Comparison of ENCODE assay signal across 30 cellular contexts in genomic region chr6:142412241-142412640, GRCh38.
DNase-seq lines count a peak whose midpoint lies in the region; ATAC-seq, FAIRE-seq and TF ChIP-seq lines count a peak whose summit lies in the region.
"Had no signal": no experiment of that assay in that cellular context is flagged by ENCODE, and none has a peak within 500 bp of the region (broad histone marks: within the 10 kb centered on the region; RNA-seq: fewer than 3 reads in every experiment).

No MANE protein-coding gene starts in this region.

- TF ChIP-seq POLR2A in HepG2 (IDR thresholded peaks at IDR 0.05; ENCODE audit: insufficient read depth in 1 of 2, low read depth in 2 of 2, low read length in 2 of 2) (no peak), right lobe of liver (IDR thresholded peaks at IDR 0.05) (no peak)

- H3K9ac ChIP-seq in HepG2 (ENCODE audit: insufficient read depth, low read depth, low read length) (no peak overlapping the region), mesenchymal stem cell (ENCODE audit: low read length) (no peak overlapping the region)

- no peak overlapping the region for H4K91ac ChIP-seq in mesenchymal stem cell (ENCODE audit: low read length)

- in situ Hi-C loops in HepG2 (cut with HindIII; ENCODE audit: extremely low pct_ligation_motif_present, low pct_unique_long_range_greater_than_20kb) = no loop called here
- in situ Hi-C loops in GM13977 (cut with MboI; ENCODE audit: low pct_unique_long_range_greater_than_20kb, low sequenced_read_pairs, unreplicated experiment) = no loop called here

- POLR2A ChIA-PET in HepG2 (lab: Yijun Ruan, JAX) = no interaction called here

- DNase-seq in HepG2 (ENCODE audit: low spot score) (no peak), right lobe of liver (no peak), SJSA1 (ENCODE audit: low read depth in 1 of 2, low spot score in 2 of 2) (peak in 1 of 2 experiments; percentile 48), mesenchymal stem cell (no peak), Right ventricle myocardium superior (no peak), GM13977 (ENCODE audit: low spot score) (no peak)
- DNase-seq in activated naive CD4-positive, alpha-beta T cell treated with anti-CD3 and anti-CD28 coated beads, Interleukin-2, amount 50 U/mL, for 72 hours (ENCODE audit: low spot score in 2 of 2) = no peak
- DNase-seq: activated CD4-positive, alpha-beta memory T cell treated with anti-CD3 and anti-CD28 coated beads for 36 hours; activated CD4-positive, alpha-beta T cell treated with anti-CD3 and anti-CD28 coated beads for 1 hour; activated naive CD4-positive, alpha-beta T cell; activated T-cell treated with anti-CD3 and anti-CD28 coated beads, Interleukin-2, amount 50 U/mL, for 72 hours; CD4-positive, alpha-beta T cell; central memory CD4-positive, alpha-beta T cell; cortex of kidney; DND-41; effector memory CD8-positive, alpha-beta T cell; foreskin fibroblast; GF-D8; head of caudate nucleus; left lung; NCI-H146; NCI-H774; upper lobe of left lung had no signal

- peak overlapping the region; percentile 94 for H2AK5ac ChIP-seq in mesenchymal stem cell (ENCODE audit: low read length, severe bottlenecking)

- TF ChIP-seq CTCF in HepG2 (CRISPR knock-in tag; IDR thresholded peaks at IDR 0.05) (no peak), right lobe of liver (IDR thresholded peaks at IDR 0.05) (no peak), GM13977 (IDR thresholded peaks at IDR 0.05; ENCODE audit: extremely low read depth, insufficient read depth, missing control alignments) (no peak)

- H3K14ac ChIP-seq in mesenchymal stem cell (ENCODE audit: low read length in 2 of 2) = no peak overlapping the region

- no peak for TF ChIP-seq RAD21 in HepG2 (CRISPR knock-in tag; IDR thresholded peaks at IDR 0.05)

- H3K4ac ChIP-seq in mesenchymal stem cell (ENCODE audit: low read depth in 1 of 2, low read length in 2 of 2) = no peak overlapping the region

- WGBS in HepG2 (ENCODE audit: low lambda C conversion rate) = 99% methylated on average over 2 of the region's 2 CpGs
- 69% methylated on average over 2 of the region's 2 CpGs for WGBS in right lobe of liver (ENCODE audit: insufficient coverage, low coverage, low lambda C conversion rate, missing lambda C conversion rate)
- 38% methylated on average over 2 of the region's 2 CpGs for WGBS in mesenchymal stem cell

- H3K36me3 ChIP-seq in HepG2 (replicated peaks in 1 of 2; ENCODE audit: control insufficient read depth in 1 of 2, insufficient read depth in 2 of 2, low read length in 2 of 2) (peaks cover 35 to 95% of the 10 kb centered on the region in 2 experiments), right lobe of liver (peaks cover 0 to 60% (median 23%) of the 10 kb centered on the region in 4 donors), SJSA1 (no peaks in the 10 kb centered on the region), mesenchymal stem cell (ENCODE audit: control insufficient read depth in 1 of 2, insufficient read depth in 2 of 2, low read depth in 1 of 2, low read length in 2 of 2) (no peaks in the 10 kb centered on the region)
- H3K36me3 ChIP-seq: left lung, neutrophil had no signal

- no peak overlapping the region for H3K23ac ChIP-seq in mesenchymal stem cell (ENCODE audit: low read length in 2 of 2)

- no peak overlapping the region for H4K8ac ChIP-seq in mesenchymal stem cell (ENCODE audit: low read length)

- peaks cover 0 to 5% of the 10 kb centered on the region in 2 donors for H3K36me3 Mint-ChIP-seq in activated naive CD4-positive, alpha-beta T cell treated with anti-CD3 and anti-CD28 coated beads, Interleukin-2, amount 50 U/mL, for 72 hours
- H3K36me3 Mint-ChIP-seq: activated CD4-positive, alpha-beta memory T cell treated with anti-CD3 and anti-CD28 coated beads for 36 hours; stimulated activated memory B cell treated with anti-CD40 and anti-IgM and Interleukin-4, amounts not matched to agents 10 μg/mL and 1 μg/mL and 100 μg/mL, for 72 hours had no signal

- no peak for TF ChIP-seq EP300 in HepG2 (IDR thresholded peaks at IDR 0.05; ENCODE audit: low read depth in 2 of 2, low read length in 2 of 2)
- no peak for TF ChIP-seq EP300 in HepG2 (CRISPR knock-in tag; IDR thresholded peaks at IDR 0.05; ENCODE audit: borderline replicate concordance)

- H3K4me2 ChIP-seq in HepG2 (ENCODE audit: low read depth, low read length) (no peak overlapping the region), mesenchymal stem cell (ENCODE audit: low read length, poor library complexity, severe bottlenecking) (no peak overlapping the region)

- no peaks in the 10 kb centered on the region for H3K79me1 ChIP-seq in mesenchymal stem cell (replicated peaks; ENCODE audit: low read length, poor library complexity, severe bottlenecking)

- H2BK120ac ChIP-seq in mesenchymal stem cell (ENCODE audit: low read depth, low read length) = no peak overlapping the region

- no peak overlapping the region for H3K27ac Mint-ChIP-seq in activated naive CD4-positive, alpha-beta T cell treated with anti-CD3 and anti-CD28 coated beads, Interleukin-2, amount 50 U/mL, for 72 hours
- H3K27ac Mint-ChIP-seq: activated CD4-positive, alpha-beta memory T cell treated with anti-CD3 and anti-CD28 coated beads for 36 hours; activated T-cell treated with anti-CD3 and anti-CD28 coated beads, Interleukin-2, amount 50 U/mL, for 72 hours; CD4-positive, alpha-beta T cell; effector memory CD8-positive, alpha-beta T cell; stimulated activated memory B cell treated with anti-CD40 and anti-IgM and Interleukin-4, amounts not matched to agents 10 μg/mL and 1 μg/mL and 100 μg/mL, for 72 hours had no signal

- intact Hi-C loops in HepG2 (cut with micrococcal nuclease; ENCODE audit: unreplicated experiment) = no loop called here
- intact Hi-C loops in right lobe of liver (cut with DNase I) = no loop called here
- intact Hi-C loops in Right ventricle myocardium superior (cut with DNase I) = no loop called here

- no peak for FAIRE-seq in HepG2 (lab: Jason Lieb, UNC)
- FAIRE-seq: islet of Langerhans had no signal

- no peak overlapping the region for H3K27ac ChIP-seq in HepG2 (ENCODE audit: extremely low read length, insufficient read depth, low read length)
- no peak overlapping the region for H3K27ac ChIP-seq in right lobe of liver
- H3K27ac ChIP-seq in SJSA1 = peak overlapping the region; percentile 97
- H3K27ac ChIP-seq in mesenchymal stem cell (ENCODE audit: low read length, poor library complexity, severe bottlenecking) = peak overlapping the region; percentile 62
- H3K27ac ChIP-seq: HL-60, left lung, neutrophil, RWPE1, upper lobe of left lung had no signal

- no peaks in the 10 kb centered on the region for H3K27me3 ChIP-seq in HepG2 (ENCODE audit: control insufficient read depth in 1 of 2, insufficient read depth in 2 of 2, low read length in 2 of 2)
- no peaks in the 10 kb centered on the region for H3K27me3 ChIP-seq in right lobe of liver
- H3K27me3 ChIP-seq in SJSA1 (replicated peaks) = no peaks in the 10 kb centered on the region
- no peaks in the 10 kb centered on the region for H3K27me3 ChIP-seq in mesenchymal stem cell (ENCODE audit: control insufficient read depth in 1 of 2, insufficient read depth in 1 of 2, low read length in 2 of 2)
- H3K27me3 ChIP-seq: left lung, neutrophil, upper lobe of left lung had no signal

- no peak overlapping the region for H2BK15ac ChIP-seq in mesenchymal stem cell (ENCODE audit: low read depth, poor library complexity, severe bottlenecking)

- H2AFZ ChIP-seq in HepG2 (ENCODE audit: low read length) (no peak overlapping the region), mesenchymal stem cell (ENCODE audit: low read depth, low read length) (no peak overlapping the region)

- CTCF ChIA-PET in HepG2 (lab: Yijun Ruan, JAX; ENCODE audit: low intra/inter-chr PET ratio, low total read pairs) = no interaction called here

- H3K9me3 ChIP-seq in HepG2 (ENCODE audit: low read length) (no peaks in the 10 kb centered on the region), right lobe of liver (no peaks in the 10 kb centered on the region), SJSA1 (replicated peaks) (no peaks in the 10 kb centered on the region), mesenchymal stem cell (ENCODE audit: control insufficient read depth, low read length) (no peaks in the 10 kb centered on the region)
- H3K9me3 ChIP-seq: left lung, neutrophil, upper lobe of left lung had no signal

- no TSS peak for BruUV-seq in HepG2 (replicated peaks; lab: Mats Ljungman, UMichigan)

- H4K20me1 ChIP-seq in HepG2 (ENCODE audit: insufficient read depth, low read length) = no peaks in the 10 kb centered on the region

- H3K4me1 ChIP-seq in HepG2 (ENCODE audit: insufficient read depth, low read length) = no peaks in the 10 kb centered on the region
- no peaks in the 10 kb centered on the region for H3K4me1 ChIP-seq in right lobe of liver
- H3K4me1 ChIP-seq in SJSA1 (replicated peaks) = peaks cover 65% of the 10 kb centered on the region
- peaks cover 3% of the 10 kb centered on the region for H3K4me1 ChIP-seq in mesenchymal stem cell (ENCODE audit: control insufficient read depth, insufficient read depth, low read depth, low read length)
- H3K4me1 ChIP-seq: left lung had no signal

- H3K18ac ChIP-seq in mesenchymal stem cell (ENCODE audit: low read depth in 1 of 2, low read length in 2 of 2) = no peak overlapping the region

- ATAC-seq in HepG2 (no peak), right lobe of liver (no peak), GM21717 (IDR thresholded peaks at IDR 0.05; ENCODE audit: unreplicated experiment) (no peak), Right ventricle myocardium superior (ENCODE audit: poor library complexity) (no peak)
- no peak for ATAC-seq in activated naive CD4-positive, alpha-beta T cell treated with anti-CD3 and anti-CD28 coated beads, Interleukin-2, amount 50 U/mL, for 72 hours
- ATAC-seq: activated T-cell treated with anti-CD3 and anti-CD28 coated beads, Interleukin-2, amount 50 U/mL, for 72 hours; effector memory CD8-positive, alpha-beta T cell; esophagus mucosa; left lung; stimulated activated memory B cell treated with anti-CD40 and anti-IgM and Interleukin-4, amounts not matched to agents 10 μg/mL and 1 μg/mL and 100 μg/mL, for 72 hours had no signal

- no peaks in the 10 kb centered on the region for H3K79me2 ChIP-seq in HepG2 (ENCODE audit: insufficient read depth, low read length)

- peak overlapping the region; percentile 92 for H2BK5ac ChIP-seq in mesenchymal stem cell (ENCODE audit: low read depth, low read length, poor library complexity, severe bottlenecking)

- H3K9me3 Mint-ChIP-seq in activated naive CD4-positive, alpha-beta T cell treated with anti-CD3 and anti-CD28 coated beads, Interleukin-2, amount 50 U/mL, for 72 hours = no peaks in the 10 kb centered on the region
- H3K9me3 Mint-ChIP-seq: activated CD4-positive, alpha-beta memory T cell treated with anti-CD3 and anti-CD28 coated beads for 36 hours; activated T-cell treated with anti-CD3 and anti-CD28 coated beads, Interleukin-2, amount 50 U/mL, for 72 hours; CD4-positive, alpha-beta T cell; effector memory CD8-positive, alpha-beta T cell; stimulated activated memory B cell treated with anti-CD40 and anti-IgM and Interleukin-4, amounts not matched to agents 10 μg/mL and 1 μg/mL and 100 μg/mL, for 72 hours had no signal

- no peak overlapping the region for H3K4me3 ChIP-seq in HepG2 (replicated peaks in 1 of 3; ENCODE audit: insufficient read depth in 1 of 3, low read depth in 2 of 3, low read length in 3 of 3)
- H3K4me3 ChIP-seq in right lobe of liver = no peak overlapping the region
- H3K4me3 ChIP-seq in SJSA1 = no peak overlapping the region
- H3K4me3 ChIP-seq in mesenchymal stem cell (ENCODE audit: insufficient read depth in 1 of 2, low read depth in 1 of 2, low read length in 2 of 2) = no peak overlapping the region
- H3K4me3 ChIP-seq: left lung, upper lobe of left lung had no signal

- no peak overlapping the region for H2BK12ac ChIP-seq in mesenchymal stem cell (ENCODE audit: low read length in 2 of 2)

Comparison
In these comparisons a context has a peak if more than half of its experiments do, and no peak if none do; other contexts are left out.
1. H3K27ac ChIP-seq: peak in SJSA1 (single experiment) and mesenchymal stem cell (single experiment); none in HepG2 (single experiment) and right lobe of liver (0 of 3).